In genomic region chr6:41199427-41200246, GRCh38 we compare ENCODE assay signal across 9 cellular contexts. TPM values are rescaled to one million over a fixed set of nuclear protein-coding genes. Genes with fewer than 3 reads are reported as not detected.
DNase-seq lines count a peak whose midpoint lies in the region; ATAC-seq lines count a peak whose summit lies in the region.
"Had no signal": no experiment of that assay in that cellular context is flagged by ENCODE, and none has a peak within 500 bp of the region (broad histone marks: within the 10 kb centered on the region; RNA-seq: fewer than 3 reads in every experiment).

No MANE protein-coding gene starts in this region.

- peak overlapping the region; percentile 24 for H3K4me3 ChIP-seq in mononuclear cell (ENCODE audit: low read length)
- H3K4me3 ChIP-seq: lung had no signal

- peaks cover 5% of the 10 kb centered on the region for H3K36me3 Mint-ChIP-seq in T-helper 17 cell (ENCODE audit: low read depth)

- H3K4me3 Mint-ChIP-seq in T-helper 17 cell = peak overlapping the region; percentile 87

- H3K9me3 ChIP-seq in T-helper 17 cell (ENCODE audit: control insufficient read depth, low read length, poor library complexity, severe bottlenecking) = no peaks in the 10 kb centered on the region
- H3K9me3 ChIP-seq in mononuclear cell (ENCODE audit: low read depth, low read length) = no peaks in the 10 kb centered on the region

- H3K27me3 Mint-ChIP-seq in T-helper 17 cell = no peaks in the 10 kb centered on the region

- H3K27ac Mint-ChIP-seq in T-helper 17 cell = peak overlapping the region; percentile 97

- H3K27me3 ChIP-seq in mononuclear cell (ENCODE audit: insufficient read depth, low read length) = no peaks in the 10 kb centered on the region

- H3K4me1 Mint-ChIP-seq in T-helper 17 cell = peaks cover 55% of the 10 kb centered on the region

- DNase-seq in T-helper 17 cell = no peak
- DNase-seq in GM03348 (ENCODE audit: low spot score) = no peak
- DNase-seq in HCEC 1CT = no peak
- DNase-seq in iPS-NIHi7 (ENCODE audit: extremely low spot score) = no peak
- DNase-seq in SK-N-DZ (ENCODE audit: low spot score) = no peak

- H3K4me1 ChIP-seq in mononuclear cell (ENCODE audit: insufficient read depth, low read length) = peaks cover 70% of the 10 kb centered on the region

- ATAC-seq in GM18498 (IDR thresholded peaks at IDR 0.05; ENCODE audit: unreplicated experiment) (peak; percentile 60), GM21717 (IDR thresholded peaks at IDR 0.05; ENCODE audit: unreplicated experiment) (peak; percentile 49), T-helper 17 cell (peak; percentile 59)

RNA-seq across cellular contexts. Expression of gene TREML2, which starts 1.3 kb away (rescaled TPM):
- total RNA-seq in T-helper 17 cell (1 to 10 TPM; 2.9 to 3.8 TPM), mononuclear cell (1.2 TPM)
- not detected in 2 replicates for polyA plus RNA-seq in SK-N-DZ (2014; cell fraction: cytosol; rRNA removed)
- not detected in 2 replicates for polyA plus RNA-seq in SK-N-DZ (2014; cell fraction: nucleus; rRNA removed)

RNA-seq across cellular contexts. Expression of gene TREML4, which starts 28.5 kb away (rescaled TPM):
- total RNA-seq in T-helper 17 cell = under 1 TPM in 1 of 2 donors, not detected in 1; 0.42 TPM
- not detected for total RNA-seq in mononuclear cell
- polyA plus RNA-seq in SK-N-DZ (2014; cell fraction: cytosol; rRNA removed) = not detected in 2 replicates
- not detected in 2 replicates for polyA plus RNA-seq in SK-N-DZ (2014; cell fraction: nucleus; rRNA removed)

RNA-seq across cellular contexts. Expression of gene TREM2, which starts 36.7 kb away (rescaled TPM):
- total RNA-seq in T-helper 17 cell (not detected), mononuclear cell (not detected)
- not detected in 2 replicates for polyA plus RNA-seq in SK-N-DZ (2014; cell fraction: cytosol; rRNA removed)
- polyA plus RNA-seq in SK-N-DZ (2014; cell fraction: nucleus; rRNA removed) = not detected in 2 replicates

RNA-seq across cellular contexts. Expression of gene TREML1, which starts 45.5 kb away (rescaled TPM):
- 10 to 100 TPM in 1 of 2 donors, 1 to 10 TPM in 1; 3.0 to 68.6 TPM for total RNA-seq in T-helper 17 cell
- total RNA-seq in mononuclear cell = 41.7 TPM
- not detected in 2 replicates for polyA plus RNA-seq in SK-N-DZ (2014; cell fraction: cytosol; rRNA removed)
- polyA plus RNA-seq in SK-N-DZ (2014; cell fraction: nucleus; rRNA removed) = not detected in 2 replicates
